ENCODE assay signal across 8 cellular contexts in the genomic region with DNA sequence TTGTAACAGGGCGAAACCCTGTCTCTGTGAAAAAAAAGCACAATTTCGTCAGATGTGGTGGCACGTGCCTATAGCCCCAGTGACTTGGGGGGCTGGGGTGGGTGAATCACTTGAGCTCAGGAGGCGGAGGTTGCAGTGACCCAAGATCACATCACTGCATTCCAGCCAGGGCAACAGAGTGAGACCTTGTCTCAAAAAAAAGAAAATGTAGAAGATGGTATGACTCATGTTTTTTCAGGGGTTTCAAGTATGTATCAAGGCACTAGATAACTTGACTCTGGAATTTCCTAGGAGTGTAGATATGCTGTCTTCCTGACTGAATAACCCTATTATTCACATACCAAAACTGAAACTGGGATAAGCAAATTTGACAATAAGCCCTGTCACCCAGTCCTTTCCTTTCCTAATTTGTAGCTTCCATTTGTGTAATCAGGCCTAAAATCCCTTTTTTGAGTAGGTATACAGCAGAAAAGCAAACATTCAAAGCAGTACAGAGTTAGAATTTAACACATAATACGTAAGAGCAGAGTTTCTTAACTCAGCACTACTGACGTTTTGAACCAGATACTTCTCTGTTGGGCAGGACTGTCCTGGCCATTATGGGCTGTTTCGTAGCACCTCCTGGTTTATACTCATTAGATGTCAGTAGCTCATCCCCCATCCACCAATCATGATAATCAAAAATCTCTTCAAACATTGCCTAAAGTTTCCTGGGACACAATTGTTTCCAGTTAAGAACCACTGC. TPM values are rescaled to one million over a fixed set of nuclear protein-coding genes. Genes with fewer than 3 reads are reported as not detected.
DNase-seq lines count a peak whose midpoint lies in the region; ATAC-seq, FAIRE-seq and TF ChIP-seq lines count a peak whose summit lies in the region.
"Had no signal": no experiment of that assay in that cellular context is flagged by ENCODE, and none has a peak within 500 bp of the region (broad histone marks: within the 10 kb centered on the region; RNA-seq: fewer than 3 reads in every experiment).

No MANE protein-coding gene starts in this region.

- H3K9me3 ChIP-seq in fibroblast of lung (ENCODE audit: control insufficient read depth, insufficient read depth, low read depth, low read length) (no peaks in the 10 kb centered on the region), skeletal muscle satellite cell (replicated peaks; ENCODE audit: low read length) (no peaks in the 10 kb centered on the region), esophagus squamous epithelium (no peaks in the 10 kb centered on the region), H9 (ENCODE audit: control insufficient read depth, low read depth, low read length) (no peaks in the 10 kb centered on the region), aorta (ENCODE audit: control insufficient read depth, low read length) (no peaks in the 10 kb centered on the region)

- peaks cover 7% of the 10 kb centered on the region for H3K4me1 ChIP-seq in fibroblast of lung (ENCODE audit: control insufficient read depth, extremely low read depth, insufficient read depth, low read length)
- H3K4me1 ChIP-seq in skeletal muscle satellite cell (ENCODE audit: control insufficient read depth, insufficient read depth, low read length): peaks cover 20% of the 10 kb centered on the region
- H3K4me1 ChIP-seq in esophagus squamous epithelium: peaks cover 0 to 10% (median 0%) of the 10 kb centered on the region in 3 donors
- H3K4me1 ChIP-seq in H9 (ENCODE audit: insufficient read depth, low read length): no peaks in the 10 kb centered on the region
- no peaks in the 10 kb centered on the region for H3K4me1 ChIP-seq in aorta (ENCODE audit: control insufficient read depth in 1 of 2, insufficient read depth in 2 of 2, low read length in 2 of 2)

- H3K27me3 ChIP-seq in fibroblast of lung (ENCODE audit: control insufficient read depth, insufficient read depth, low read length) (no peaks in the 10 kb centered on the region), skeletal muscle satellite cell (ENCODE audit: control insufficient read depth, insufficient read depth, low read length) (no peaks in the 10 kb centered on the region), esophagus squamous epithelium (no peaks in the 10 kb centered on the region), H9 (ENCODE audit: insufficient read depth, low read length) (no peaks in the 10 kb centered on the region), aorta (ENCODE audit: control insufficient read depth in 1 of 2, insufficient read depth in 2 of 2, low read length in 1 of 2) (no peaks in the 10 kb centered on the region)

- H3K27me3 Mint-ChIP-seq in H9 (ENCODE audit: low read depth): peaks cover 7% of the 10 kb centered on the region

- no peak for TF ChIP-seq POLR2A in esophagus squamous epithelium (IDR thresholded peaks at IDR 0.05)

- no peak overlapping the region for H3T11ph ChIP-seq in H9 (ENCODE audit: low read length)

- H2BK20ac ChIP-seq in H9 (ENCODE audit: low read depth, low read length, poor library complexity, severe bottlenecking): no peak overlapping the region

- H2BK12ac ChIP-seq in H9 (ENCODE audit: insufficient read length, low read depth, low read length): no peak overlapping the region

- no peak overlapping the region for H4K8ac ChIP-seq in H9 (replicated peaks; ENCODE audit: insufficient read length, low read depth, low read length)

- no peak overlapping the region for H2BK15ac ChIP-seq in H9 (ENCODE audit: low read depth, low read length)

- no peak overlapping the region for H2BK120ac ChIP-seq in H9 (ENCODE audit: low read depth, low read length, poor library complexity, severe bottlenecking)

- intact Hi-C loops in esophagus squamous epithelium (cut with DNase I): no loop called here
- intact Hi-C loops in aorta (cut with DNase I): no loop called here

- H3K23me2 ChIP-seq in H9 (ENCODE audit: insufficient read length, low read depth, low read length, poor library complexity, severe bottlenecking): no peaks in the 10 kb centered on the region

- no peak overlapping the region for H3K27ac Mint-ChIP-seq in H9

- peaks cover 3% of the 10 kb centered on the region for H3K79me2 ChIP-seq in fibroblast of lung (ENCODE audit: control insufficient read depth, insufficient read depth, low read length)
- no peaks in the 10 kb centered on the region for H3K79me2 ChIP-seq in H9 (ENCODE audit: insufficient read depth, low read length)

- H3K4me3 ChIP-seq in GM12865 (ENCODE audit: low read depth, low read length): no peak overlapping the region
- no peak overlapping the region for H3K4me3 ChIP-seq in fibroblast of lung (replicated peaks in 1 of 4; ENCODE audit: control extremely low read depth in 1 of 4, insufficient read depth in 1 of 4, low read depth in 3 of 4, low read length in 4 of 4)
- peak overlapping the region; percentile 56 for H3K4me3 ChIP-seq in skeletal muscle satellite cell (ENCODE audit: low read length)
- H3K4me3 ChIP-seq in esophagus squamous epithelium: no peak overlapping the region
- H3K4me3 ChIP-seq in aorta (ENCODE audit: low read length in 2 of 2): no peak overlapping the region

- ATAC-seq in aorta (ENCODE audit: low FRiP score): no peak

- 70 to 76% methylated on average over 7 of the region's 7 CpGs for WGBS in esophagus squamous epithelium, 2 donors
- WGBS in H9 (ENCODE audit: extremely low coverage, insufficient read length, low lambda C conversion rate): no CpG with 5 or more reads among the region's 7 CpGs
- 79 to 89% methylated on average over 7 of the region's 7 CpGs for WGBS in aorta, 2 donors

- no peak overlapping the region for H4K5ac ChIP-seq in H9 (ENCODE audit: insufficient read length, low read depth, low read length)

- no peak overlapping the region for H3K56ac ChIP-seq in H9 (ENCODE audit: insufficient read length, low read depth, low read length)

- no peaks in the 10 kb centered on the region for H3K36me3 Mint-ChIP-seq in H9 (ENCODE audit: insufficient read depth in 1 of 3, low read depth in 3 of 3)

- peak; percentile 4 for DNase-seq in GM12865 (ENCODE audit: low read depth)
- DNase-seq in RCC 7860 (ENCODE audit: low spot score): peak; percentile 99
- DNase-seq in fibroblast of lung (ENCODE audit: low read depth in 2 of 2): peak; percentile 91 to 98
- no peak for DNase-seq in esophagus squamous epithelium (lab: John Stamatoyannopoulos, UW)
- DNase-seq in H9: no peak
- DNase-seq in aorta: no peak
- DNase-seq: NK-92 treated with Interleukin-12 subunit alpha and Interleukin-12 subunit beta, amount 100 ng/mL, for 24 hours had no signal

- H2AFZ ChIP-seq in fibroblast of lung (ENCODE audit: low read length): no peak overlapping the region
- no peak overlapping the region for H2AFZ ChIP-seq in H9 (ENCODE audit: low read length)

- no peak for TF ChIP-seq CTCF in GM12865 (IDR thresholded peaks at IDR 0.05; ENCODE audit: insufficient read depth, low read depth, low read length, missing control alignments)
- no peak for TF ChIP-seq CTCF in fibroblast of lung (conservative IDR thresholded peaks at IDR 0.05 in 1 of 2, IDR thresholded peaks at IDR 0.05 in 1 of 2; ENCODE audit: low read depth in 1 of 2, low read length in 2 of 2)
- no peak for TF ChIP-seq CTCF in esophagus squamous epithelium (IDR thresholded peaks at IDR 0.05)
- TF ChIP-seq CTCF in H9 (conservative IDR thresholded peaks at IDR 0.05): no peak

- no peak overlapping the region for H3K4me3 Mint-ChIP-seq in H9

- H3K4me1 Mint-ChIP-seq in H9: 0 out of 4 replicates have a peak, but pooled peaks cover 0 to 4% of the 10 kb centered on the region in 2 experiments

- H2BK5ac ChIP-seq in H9 (ENCODE audit: insufficient read length, low read length): no peak overlapping the region

- H3K4ac ChIP-seq in H9 (ENCODE audit: low read depth, low read length): no peak overlapping the region

- H4K20me1 ChIP-seq in fibroblast of lung (ENCODE audit: control insufficient read depth, extremely low read depth, insufficient read depth, low read length) (no peaks in the 10 kb centered on the region), H9 (ENCODE audit: control insufficient read depth, insufficient read depth, insufficient read length) (no peaks in the 10 kb centered on the region)

- no peaks in the 10 kb centered on the region for H3K79me1 ChIP-seq in H9 (ENCODE audit: insufficient read depth, low read depth, low read length, poor library complexity, severe bottlenecking)

- no peak overlapping the region for H3K23ac ChIP-seq in H9 (ENCODE audit: insufficient read length, low read depth, low read length)

- H3K4me2 ChIP-seq in fibroblast of lung (ENCODE audit: extremely low read depth, insufficient read depth, low read length) (peak overlapping the region; percentile 21), skeletal muscle satellite cell (ENCODE audit: low read length) (peak overlapping the region; percentile 83), H9 (ENCODE audit: insufficient read depth, insufficient read length, low read length) (no peak overlapping the region)

- no peak overlapping the region for H4K91ac ChIP-seq in H9 (ENCODE audit: insufficient read length, low read depth, low read length)

- no peak overlapping the region for H2AK5ac ChIP-seq in H9 (ENCODE audit: insufficient read length, low read length)

- no peak overlapping the region for H3K9ac ChIP-seq in fibroblast of lung (ENCODE audit: insufficient read depth, low read length)
- peak overlapping the region; percentile 80 for H3K9ac ChIP-seq in skeletal muscle satellite cell (ENCODE audit: low read depth, low read length)
- no peak overlapping the region for H3K9ac ChIP-seq in H9 (ENCODE audit: extremely low read depth, insufficient read length, low read length)

- H3K18ac ChIP-seq in H9 (ENCODE audit: insufficient read length, low read depth, low read length): no peak overlapping the region

- H3K14ac ChIP-seq in H9 (ENCODE audit: insufficient read depth, low read length): no peak overlapping the region

- H3K36me3 ChIP-seq in fibroblast of lung (ENCODE audit: control insufficient read depth, insufficient read depth, low read length) (no peaks in the 10 kb centered on the region), skeletal muscle satellite cell (ENCODE audit: insufficient read depth, low read length) (no peaks in the 10 kb centered on the region), esophagus squamous epithelium (no peaks in the 10 kb centered on the region), aorta (ENCODE audit: control insufficient read depth in 1 of 2, insufficient read depth in 2 of 2, low read length in 1 of 2) (no peaks in the 10 kb centered on the region)

- peak; percentile 96 for FAIRE-seq in RCC 7860 (lab: Jason Lieb, UNC)

- peak overlapping the region; percentile 90 for H3K27ac ChIP-seq in fibroblast of lung (ENCODE audit: insufficient read depth, low read length)
- no peak overlapping the region for H3K27ac ChIP-seq in esophagus squamous epithelium
- H3K27ac ChIP-seq in H9 (ENCODE audit: insufficient read length, low read depth, low read length): no peak overlapping the region
- no peak overlapping the region for H3K27ac ChIP-seq in aorta (ENCODE audit: low read depth in 1 of 2, low read length in 2 of 2)

- H3K9me3 Mint-ChIP-seq in H9: no peaks in the 10 kb centered on the region; a peak in 1 of 5 replicates

RNA-seq across cellular contexts. Expression of gene ANKRD18B, which starts 17.3 kb away (rescaled TPM):
- total RNA-seq in fibroblast of lung (under 0.01 and 0.17 TPM in 2 replicates), esophagus squamous epithelium (10 to 100 TPM in 3 of 4 donors, 1 to 10 TPM in 1; 3.8 to 19.8 (median 10.8) TPM), H9 (2021) (9.1 and 10.6 TPM in 2 replicates), aorta (not detected)
- polyA plus RNA-seq in fibroblast of lung (0.82 and 0.85 TPM in 2 replicates), aorta (not detected)
- 0.68 and 0.75 TPM in 2 replicates for polyA plus RNA-seq in fibroblast of lung (2012)
- not detected in 2 replicates for polyA minus RNA-seq in fibroblast of lung (ENCODE audit: low replicate concordance)
- total RNA-seq in skeletal muscle satellite cell (2012; rRNA removed): under 0.01 and 0.22 TPM in 2 replicates

RNA-seq across cellular contexts. Expression of gene NOL6, which starts 33.1 kb away (rescaled TPM):
- total RNA-seq in fibroblast of lung (13.4 and 15.2 TPM in 2 replicates), esophagus squamous epithelium (10 to 100 TPM; 23.6 to 43.7 (median 38.3) TPM), H9 (2021) (64.4 and 66.3 TPM in 2 replicates), aorta (10 to 100 TPM; 20.2 to 24.3 TPM)
- polyA plus RNA-seq in fibroblast of lung (24.4 and 34.2 TPM in 2 replicates), aorta (10 to 100 TPM in 1 of 2 donors, 1 to 10 TPM in 1; 5.9 to 26.5 TPM)
- polyA plus RNA-seq in fibroblast of lung (2012): 28.9 and 37.8 TPM in 2 replicates
- polyA minus RNA-seq in fibroblast of lung (ENCODE audit: low replicate concordance): 95.9 and 134 TPM in 2 replicates
- total RNA-seq in skeletal muscle satellite cell (2012; rRNA removed): 41.8 and 45.7 TPM in 2 replicates

RNA-seq across cellular contexts. Expression of gene AQP3, which starts 59.4 kb away (rescaled TPM):
- total RNA-seq in fibroblast of lung (9.0 and 16.2 TPM in 2 replicates), esophagus squamous epithelium (1,000 to 10,000 TPM; 1,484 to 2,988 (median 2,291) TPM), H9 (2021) (1.6 TPM in 2 replicates), aorta (1 to 10 TPM; 2.8 to 6.0 TPM)
- polyA plus RNA-seq in fibroblast of lung (3.2 and 4.4 TPM in 2 replicates), aorta (1 to 10 TPM; 2.8 to 9.3 TPM)
- 4.4 and 5.9 TPM in 2 replicates for polyA plus RNA-seq in fibroblast of lung (2012)
- polyA minus RNA-seq in fibroblast of lung (ENCODE audit: low replicate concordance): 5.2 and 7.7 TPM in 2 replicates
- 0.25 and 2.0 TPM in 2 replicates for total RNA-seq in skeletal muscle satellite cell (2012; rRNA removed)

Comparison
In these comparisons a context has a peak if more than half of its experiments do, and no peak if none do; other contexts are left out.
1. DNase-seq: peak in GM12865 (single experiment), RCC 7860 (single experiment) and fibroblast of lung (2 of 2); none in esophagus squamous epithelium (single experiment), H9 (single experiment) and aorta (0 of 2).
2. RNA of gene AQP3, which starts 59.4 kb away (total RNA-seq): 1,484 to 2,988 TPM in esophagus squamous epithelium; 9.0 to 16.2 TPM in fibroblast of lung, 2.8 to 6.0 TPM in aorta and 1.6 TPM in H9; every median in the first group is over 10 times any median in the second.